In genomic region chr16:21684199-21684598, GRCh38 we compare ENCODE assay signal across 9 cellular contexts. TPM values are rescaled to one million over a fixed set of nuclear protein-coding genes. Genes with fewer than 3 reads are reported as not detected.
A peak's percentile ranks its signal among the peaks of the same experiment; 100 is the strongest.
DNase-seq lines count a peak whose midpoint lies in the region; ATAC-seq and TF ChIP-seq lines count a peak whose summit lies in the region.
"Had no signal": no experiment of that assay in that cellular context is flagged by ENCODE, and none has a peak within 500 bp of the region (broad histone marks: within the 10 kb centered on the region; RNA-seq: fewer than 3 reads in every experiment).

No MANE protein-coding gene starts in this region.

- peak; percentile 74 for TF ChIP-seq CTCF in NB4 (IDR thresholded peaks at IDR 0.05; ENCODE audit: low read depth, low read length)
- TF ChIP-seq CTCF in astrocyte of the spinal cord (IDR thresholded peaks at IDR 0.05; ENCODE audit: low read depth, low read length), result peak; percentile 50

- in situ Hi-C loops in astrocyte of the spinal cord (cut with HindIII; ENCODE audit: low sequenced_read_pairs), result no loop called here

- H3K4me3 ChIP-seq in NB4 (ENCODE audit: low read depth, low read length), result no peak overlapping the region
- H3K4me3 ChIP-seq in astrocyte of the spinal cord (ENCODE audit: low read depth, low read length), result no peak overlapping the region

- no peak for ATAC-seq in sciatic nerve

- intact Hi-C loops in sciatic nerve (cut with DNase I), result no loop called here

- no peak for TF ChIP-seq POLR2A in NB4 (IDR thresholded peaks at IDR 0.05; ENCODE audit: extremely low read depth, insufficient read length)

- DNase-seq in DMS79 treated with DMSO at 0.1 percent for 48 hours (lab: John Stamatoyannopoulos, UW), result peak; percentile 14
- no peak for DNase-seq in DMS79 (lab: John Stamatoyannopoulos, UW)
- DNase-seq in NB4 (ENCODE audit: low read depth), result peak; percentile 43
- no peak for DNase-seq in astrocyte of the spinal cord (ENCODE audit: low read depth, low spot score)
- peak; percentile 56 for DNase-seq in sciatic nerve (ENCODE audit: low spot score)
- DNase-seq in kidney glomerular epithelial cell (lab: John Stamatoyannopoulos, UW), result no peak
- no peak for DNase-seq in NCI-H187 (lab: John Stamatoyannopoulos, UW)
- no peak for DNase-seq in cerebellar cortex (ENCODE audit: low spot score)
- DNase-seq: activated B cell treated with CpG ODN at 0.5 μM for 24 hours had no signal

RNA-seq across cellular contexts. Expression of gene OTOA, which starts 20.4 kb away (rescaled TPM):
- total RNA-seq in sciatic nerve, result 0.31 TPM

RNA-seq across cellular contexts. Expression of gene IGSF6, which starts 31.8 kb away (rescaled TPM):
- 9.1 TPM for total RNA-seq in sciatic nerve

Comparison
In these comparisons a context has a peak if more than half of its experiments do, and no peak if none do; other contexts are left out.
1. DNase-seq: peak in DMS79 treated with DMSO at 0.1 percent for 48 hours (single experiment), NB4 (single experiment) and sciatic nerve (single experiment); none in DMS79 (single experiment), astrocyte of the spinal cord (single experiment), kidney glomerular epithelial cell (single experiment), NCI-H187 (0 of 2) and cerebellar cortex (single experiment).